In genomic region chr14:65318636-65319506, GRCh38 we compare ENCODE assay signal across 12 cellular contexts.
A peak's percentile ranks its signal among the peaks of the same experiment; 100 is the strongest.
DNase-seq lines count a peak whose midpoint lies in the region; ATAC-seq and TF ChIP-seq lines count a peak whose summit lies in the region.
"Had no signal": no experiment of that assay in that cellular context is flagged by ENCODE, and none has a peak within 500 bp of the region (broad histone marks: within the 10 kb centered on the region; RNA-seq: fewer than 3 reads in every experiment).

No MANE protein-coding gene starts in this region.

- TF ChIP-seq EP300 in SK-N-SH (IDR thresholded peaks at IDR 0.05; ENCODE audit: borderline replicate concordance in 1 of 2, low read depth in 1 of 2, low read length in 1 of 2), result no peak

- H4K20me1 ChIP-seq in SU-DHL-6 (ENCODE audit: low read depth, low read length) (no peaks in the 10 kb centered on the region), SK-N-SH (ENCODE audit: insufficient read depth) (no peaks in the 10 kb centered on the region)

- no TSS peak for BruUV-seq in MCF 10A (replicated peaks; lab: Mats Ljungman, UMichigan)

- no peak overlapping the region for H3K27ac Mint-ChIP-seq in MCF 10A (ENCODE audit: low read depth, unreplicated experiment)
- H3K27ac Mint-ChIP-seq: natural killer cell treated with Interleukin-12 subunit alpha and Interleukin-12 subunit beta and Interleukin-15 and Interleukin-18, amount 100 ng/mL, for 72 hours had no signal

- H3K27ac ChIP-seq in SU-DHL-6 (ENCODE audit: low read depth, low read length) (peak overlapping the region; percentile 53), SK-N-SH (ENCODE audit: low read depth in 2 of 2, low read length in 1 of 2) (peak overlapping the region in 1 of 2 experiments; percentile 60; a peak in 2 of 4 replicates), substantia nigra (ENCODE audit: low read depth, low read length, poor library complexity, severe bottlenecking) (no peak overlapping the region)
- H3K27ac ChIP-seq: vagina had no signal

- H3F3A ChIP-seq in SU-DHL-6 (ENCODE audit: insufficient read depth) (no peaks in the 10 kb centered on the region), SK-N-SH (replicated peaks; ENCODE audit: insufficient read depth) (no peaks in the 10 kb centered on the region)

- H3K36me3 ChIP-seq in SU-DHL-6 (ENCODE audit: low read length) (no peaks in the 10 kb centered on the region), SK-N-SH (replicated peaks in 1 of 2; ENCODE audit: control insufficient read depth in 1 of 2, insufficient read depth in 2 of 2, low read length in 1 of 2) (no peaks in the 10 kb centered on the region)
- H3K36me3 ChIP-seq: vagina had no signal

- H3K4me1 Mint-ChIP-seq in MCF 10A (ENCODE audit: insufficient read depth, unreplicated experiment), result peaks cover 7% of the 10 kb centered on the region

- CTCF ChIA-PET in SK-N-SH (lab: Yijun Ruan, JAX), result interaction anchor here (0.6 to 1.5 kb wide), 3 partner anchors 11 to 154 kb away, joined by 3 to 5 read pairs (median 4); no protein-coding TSS in a partner anchor
- CTCF ChIA-PET in MCF 10A (lab: Yijun Ruan, JAX), result interaction anchor here (0.6 to 1.3 kb wide), 3 partner anchors 8 to 505 kb away, joined by 3 to 4 read pairs (median 3); no protein-coding TSS in a partner anchor

- no peak for TF ChIP-seq CTCF in GM12864 (IDR thresholded peaks at IDR 0.05; ENCODE audit: low read depth, low read length, missing control alignments)
- no peak for TF ChIP-seq CTCF in SU-DHL-6 (IDR thresholded peaks at IDR 0.05; ENCODE audit: insufficient read depth, low read length, poor library complexity, severe bottlenecking)
- TF ChIP-seq CTCF in SK-N-SH (IDR thresholded peaks at IDR 0.05), result no peak
- no peak for TF ChIP-seq CTCF in MCF 10A (IDR thresholded peaks at IDR 0.05; ENCODE audit: unreplicated experiment)

- H3K27me3 Mint-ChIP-seq in MCF 10A (ENCODE audit: insufficient read depth, unreplicated experiment), result no peaks in the 10 kb centered on the region

- no peaks in the 10 kb centered on the region for H3K79me2 ChIP-seq in SU-DHL-6 (ENCODE audit: insufficient read depth, low read length)
- H3K79me2 ChIP-seq in SK-N-SH (ENCODE audit: insufficient read depth), result no peaks in the 10 kb centered on the region

- H3K9me2 ChIP-seq in SU-DHL-6 (replicated peaks; ENCODE audit: insufficient read depth, low read length), result no peaks in the 10 kb centered on the region
- H3K9me2 ChIP-seq in SK-N-SH, result no peaks in the 10 kb centered on the region

- 82% methylated on average over 7 of the region's 7 CpGs for WGBS in SK-N-SH (ENCODE audit: low lambda C conversion rate)

- no peak overlapping the region for H3K4me3 Mint-ChIP-seq in MCF 10A (ENCODE audit: unreplicated experiment)
- H3K4me3 Mint-ChIP-seq: natural killer cell treated with Interleukin-12 subunit alpha and Interleukin-12 subunit beta and Interleukin-15 and Interleukin-18, amount 100 ng/mL, for 72 hours had no signal

- H3K9ac ChIP-seq in SU-DHL-6 (ENCODE audit: low read length), result peak overlapping the region; percentile 25
- no peak overlapping the region for H3K9ac ChIP-seq in SK-N-SH

- no peaks in the 10 kb centered on the region for H3K27me3 ChIP-seq in SU-DHL-6 (ENCODE audit: low read length)
- H3K27me3 ChIP-seq in SK-N-SH (ENCODE audit: insufficient read depth), result no peaks in the 10 kb centered on the region
- H3K27me3 ChIP-seq: vagina had no signal

- POLR2A ChIA-PET in SK-N-SH (lab: Yijun Ruan, JAX) (no interaction called here), MCF 10A (lab: Yijun Ruan, JAX) (interaction anchor here (1.3 kb wide), 1 partner anchor 11 kb away, joined by 4 read pairs; no protein-coding TSS in a partner anchor)

- H3K4me2 ChIP-seq in SU-DHL-6 (ENCODE audit: low read depth, low read length, poor library complexity, severe bottlenecking) (peak overlapping the region; percentile 67), SK-N-SH (no peak overlapping the region)

- TF ChIP-seq RAD21 in SK-N-SH (IDR thresholded peaks at IDR 0.05; ENCODE audit: low read length), result no peak

- DNase-seq in GM12864 (ENCODE audit: low read depth) (no peak), GDM1 (lab: John Stamatoyannopoulos, UW) (no peak), SK-N-SH (no peak), MCF 10A (ENCODE audit: unreplicated experiment) (no peak), substantia nigra (lab: John Stamatoyannopoulos, UW) (no peak)
- DNase-seq: DMS79 treated with DMSO at 0.1 percent for 48 hours; stimulated activated CD4-positive, alpha-beta T cell treated with anti-CD3 and anti-CD28 coated beads, Interleukin-4, amount 100 ng/mL, for 1 hour had no signal

- H3K4me3 ChIP-seq in GM12864 (ENCODE audit: low read depth, low read length), result peak overlapping the region; percentile 61
- H3K4me3 ChIP-seq in SU-DHL-6 (ENCODE audit: insufficient read depth, low read length, poor library complexity, severe bottlenecking), result peak overlapping the region; percentile 38
- no peak overlapping the region for H3K4me3 ChIP-seq in SK-N-SH (ENCODE audit: low read depth in 2 of 2, low read length in 1 of 2)
- H3K4me3 ChIP-seq: vagina had no signal

- H3K4me1 ChIP-seq in SK-N-SH (ENCODE audit: control insufficient read depth in 1 of 2, insufficient read depth in 2 of 2, low read depth in 1 of 2, low read length in 1 of 2), result peaks cover 0 to 11% of the 10 kb centered on the region in 2 experiments; a peak in 1 of 4 replicates
- H3K4me1 ChIP-seq: vagina had no signal

- H3K9me3 ChIP-seq in SU-DHL-6 (ENCODE audit: insufficient read depth, low read length) (no peaks in the 10 kb centered on the region), SK-N-SH (no peaks in the 10 kb centered on the region)
- H3K9me3 ChIP-seq: vagina had no signal

- intact Hi-C loops in MCF 10A (cut with micrococcal nuclease), result no loop called here

- no peaks in the 10 kb centered on the region for H3K36me3 Mint-ChIP-seq in MCF 10A (ENCODE audit: insufficient read depth, unreplicated experiment)
- H3K36me3 Mint-ChIP-seq: natural killer cell treated with Interleukin-12 subunit alpha and Interleukin-12 subunit beta and Interleukin-15 and Interleukin-18, amount 100 ng/mL, for 72 hours had no signal

- ATAC-seq in GM19372 (IDR thresholded peaks at IDR 0.05; ENCODE audit: low read depth, unreplicated experiment) (peak; percentile 53), HG02981 (IDR thresholded peaks at IDR 0.05; ENCODE audit: unreplicated experiment) (peak; percentile 51)
- ATAC-seq: natural killer cell treated with Interleukin-12 subunit alpha and Interleukin-12 subunit beta and Interleukin-15 and Interleukin-18, amount 100 ng/mL, for 72 hours had no signal

- peaks cover 6% of the 10 kb centered on the region for H3K9me3 Mint-ChIP-seq in MCF 10A (ENCODE audit: unreplicated experiment)
- H3K9me3 Mint-ChIP-seq: natural killer cell treated with Interleukin-12 subunit alpha and Interleukin-12 subunit beta and Interleukin-15 and Interleukin-18, amount 100 ng/mL, for 72 hours had no signal

- H2AFZ ChIP-seq in SU-DHL-6 (ENCODE audit: low read depth, low read length, severe bottlenecking) (no peak overlapping the region), SK-N-SH (ENCODE audit: low read depth) (no peak overlapping the region)

TF ChIP-seq in SK-N-SH, 30 proteins besides CTCF, POLR2A, EP300 and RAD21 (continues in another document):
- TF ChIP-seq GABPA (IDR thresholded peaks at IDR 0.05; ENCODE audit: low read depth) (no peak), POLR2AphosphoS5 (IDR thresholded peaks at IDR 0.05; ENCODE audit: low read depth, low read length) (no peak), SMC3 (IDR thresholded peaks at IDR 0.05; ENCODE audit: low read depth, low read length) (no peak), EZH2phosphoT487 (IDR thresholded peaks at IDR 0.05; ENCODE audit: borderline replicate concordance, low read depth) (no peak), TCF12 (IDR thresholded peaks at IDR 0.05) (no peak), RCOR1 (IDR thresholded peaks at IDR 0.05; ENCODE audit: low read length) (no peak), ELF1 (IDR thresholded peaks at IDR 0.05) (no peak), MAX (IDR thresholded peaks at IDR 0.05; ENCODE audit: low read depth) (no peak), MXI1 (IDR thresholded peaks at IDR 0.05; ENCODE audit: low read depth, low read length) (no peak), YY1 (IDR thresholded peaks at IDR 0.05; ENCODE audit: low read depth) (no peak), TAF1 (IDR thresholded peaks at IDR 0.05; ENCODE audit: borderline replicate concordance, low read depth, low read length) (no peak), REST (IDR thresholded peaks at IDR 0.05; ENCODE audit: low read depth, low read length) (no peak), GATA2 (CRISPR knock-in tag; IDR thresholded peaks at IDR 0.05) (no peak), SIN3A (IDR thresholded peaks at IDR 0.05; ENCODE audit: borderline replicate concordance, low read depth, low read length) (no peak)

Comparison
In these comparisons a context has a peak if more than half of its experiments do, and no peak if none do; other contexts are left out.
1. H3K4me3 ChIP-seq: peak in GM12864 (single experiment) and SU-DHL-6 (single experiment); none in SK-N-SH (0 of 2).